Comparison of ENCODE assay signal across 8 cellular contexts in genomic region chr20:44208770-44209169, GRCh38. TPM values are rescaled to one million over a fixed set of nuclear protein-coding genes. Genes with fewer than 3 reads are reported as not detected.
DNase-seq lines count a peak whose midpoint lies in the region; ATAC-seq and TF ChIP-seq lines count a peak whose summit lies in the region.

No MANE protein-coding gene starts in this region.

- intact Hi-C loops in activated CD4-positive, alpha-beta memory T cell treated with anti-CD3 and anti-CD28 coated beads for 36 hours (cut with micrococcal nuclease), result no loop called here

- no peaks in the 10 kb centered on the region for H3K27me3 Mint-ChIP-seq in activated CD4-positive, alpha-beta T cell treated with anti-CD3 and anti-CD28 coated beads, Interleukin-2, amount 10 ng/mL, durations not matched to agents 7 days and 5 days
- peaks cover 1% of the 10 kb centered on the region for H3K27me3 Mint-ChIP-seq in activated CD4-positive, alpha-beta memory T cell treated with anti-CD3 and anti-CD28 coated beads for 36 hours
- peaks cover 10% of the 10 kb centered on the region for H3K27me3 Mint-ChIP-seq in glutamatergic neuron (ENCODE audit: unreplicated experiment)

- H3K27ac ChIP-seq in subcutaneous abdominal adipose tissue (ENCODE audit: low read depth, low read length), result peak overlapping the region; percentile 96

- peak overlapping the region; percentile 82 to 98 (median 89) for H3K4me3 ChIP-seq in subcutaneous abdominal adipose tissue (ENCODE audit: low read depth in 1 of 5, low read length in 5 of 5)

- no peaks in the 10 kb centered on the region for H3K27me3 ChIP-seq in subcutaneous abdominal adipose tissue (ENCODE audit: control insufficient read depth in 5 of 5, insufficient read depth in 4 of 5, low read length in 5 of 5)

- H3K9ac ChIP-seq in subcutaneous abdominal adipose tissue (ENCODE audit: low read length in 5 of 5), result peak overlapping the region in 4 of 5 donors; percentile 98 to 99 (median 99)

- H3K9me3 ChIP-seq in subcutaneous abdominal adipose tissue (ENCODE audit: control insufficient read depth in 5 of 5, low read length in 5 of 5), result no peaks in the 10 kb centered on the region

- peaks cover 4 to 14% (median 11%) of the 10 kb centered on the region in 5 donors for H3K36me3 ChIP-seq in subcutaneous abdominal adipose tissue (ENCODE audit: control insufficient read depth in 5 of 5, insufficient read depth in 5 of 5, low read length in 5 of 5)

- POLR2A ChIA-PET in activated CD4-positive, alpha-beta T cell treated with anti-CD3 and anti-CD28 coated beads, Interleukin-2, amount 10 ng/mL, durations not matched to agents 7 days and 5 days (lab: Charles Lee), result no interaction called here
- POLR2A ChIA-PET in activated CD4-positive, alpha-beta memory T cell treated with anti-CD3 and anti-CD28 coated beads for 36 hours (lab: Charles Lee), result no interaction called here

- no peak for DNase-seq in activated CD4-positive, alpha-beta T cell treated with anti-CD3 and anti-CD28 coated beads, Interleukin-2, amount 10 ng/mL, durations not matched to agents 7 days and 5 days
- no peak for DNase-seq in activated CD4-positive, alpha-beta T cell treated with anti-CD3 and anti-CD28 coated beads for 48 hours
- no peak for DNase-seq in activated CD4-positive, alpha-beta memory T cell treated with anti-CD3 and anti-CD28 coated beads for 36 hours
- DNase-seq in glutamatergic neuron (no peak), NCI-H774 (lab: John Stamatoyannopoulos, UW) (no peak), activated gamma-delta T cell treated with Interleukin-2 at 50 U/mL for 16 hours (no peak)

- H3K9me3 Mint-ChIP-seq in activated CD4-positive, alpha-beta T cell treated with anti-CD3 and anti-CD28 coated beads, Interleukin-2, amount 10 ng/mL, durations not matched to agents 7 days and 5 days, result no peaks in the 10 kb centered on the region
- H3K9me3 Mint-ChIP-seq in activated CD4-positive, alpha-beta memory T cell treated with anti-CD3 and anti-CD28 coated beads for 36 hours, result no peaks in the 10 kb centered on the region
- H3K9me3 Mint-ChIP-seq in glutamatergic neuron (ENCODE audit: unreplicated experiment), result peaks cover 9% of the 10 kb centered on the region

- no peak for TF ChIP-seq CTCF in glutamatergic neuron (IDR thresholded peaks at IDR 0.05; ENCODE audit: partially characterized antibody, unreplicated experiment)

- CTCF ChIA-PET in activated CD4-positive, alpha-beta T cell treated with anti-CD3 and anti-CD28 coated beads, Interleukin-2, amount 10 ng/mL, durations not matched to agents 7 days and 5 days (lab: Charles Lee), result interaction anchor here (1.0 to 1.2 kb wide), 2 partner anchors 9 to 13 kb away, joined by 3 to 4 read pairs; no protein-coding TSS in a partner anchor
- CTCF ChIA-PET in activated CD4-positive, alpha-beta memory T cell treated with anti-CD3 and anti-CD28 coated beads for 36 hours (lab: Charles Lee), result interaction anchor here (0.9 to 1.6 kb wide), 5 partner anchors 9 to 177 kb away, joined by 3 to 8 read pairs (median 3); partner anchors contain the start of gene FITM2

- ATAC-seq in GM18873 (IDR thresholded peaks at IDR 0.05; ENCODE audit: low FRiP score, unreplicated experiment), result no peak

- peaks cover 14% of the 10 kb centered on the region for H3K36me3 Mint-ChIP-seq in activated CD4-positive, alpha-beta T cell treated with anti-CD3 and anti-CD28 coated beads, Interleukin-2, amount 10 ng/mL, durations not matched to agents 7 days and 5 days (ENCODE audit: low read depth)
- H3K36me3 Mint-ChIP-seq in activated CD4-positive, alpha-beta memory T cell treated with anti-CD3 and anti-CD28 coated beads for 36 hours, result peaks cover 14% of the 10 kb centered on the region
- no peaks in the 10 kb centered on the region for H3K36me3 Mint-ChIP-seq in glutamatergic neuron (ENCODE audit: unreplicated experiment)

- peak overlapping the region; percentile 71 for H3K27ac Mint-ChIP-seq in activated CD4-positive, alpha-beta T cell treated with anti-CD3 and anti-CD28 coated beads, Interleukin-2, amount 10 ng/mL, durations not matched to agents 7 days and 5 days
- peak overlapping the region; percentile 10 for H3K27ac Mint-ChIP-seq in activated CD4-positive, alpha-beta memory T cell treated with anti-CD3 and anti-CD28 coated beads for 36 hours
- H3K27ac Mint-ChIP-seq in glutamatergic neuron (ENCODE audit: unreplicated experiment), result peak overlapping the region; percentile 45

- peaks cover 54% of the 10 kb centered on the region for H3K4me1 Mint-ChIP-seq in activated CD4-positive, alpha-beta T cell treated with anti-CD3 and anti-CD28 coated beads, Interleukin-2, amount 10 ng/mL, durations not matched to agents 7 days and 5 days
- peaks cover 60% of the 10 kb centered on the region for H3K4me1 Mint-ChIP-seq in activated CD4-positive, alpha-beta memory T cell treated with anti-CD3 and anti-CD28 coated beads for 36 hours (ENCODE audit: low read depth)
- H3K4me1 Mint-ChIP-seq in glutamatergic neuron (ENCODE audit: low read depth, unreplicated experiment), result peaks cover 42% of the 10 kb centered on the region

- peaks cover 0 to 55% (median 43%) of the 10 kb centered on the region in 5 donors for H3K4me1 ChIP-seq in subcutaneous abdominal adipose tissue (ENCODE audit: control insufficient read depth in 5 of 5, insufficient read depth in 5 of 5, low read length in 5 of 5)

- peak overlapping the region; percentile 87 for H3K4me3 Mint-ChIP-seq in activated CD4-positive, alpha-beta T cell treated with anti-CD3 and anti-CD28 coated beads, Interleukin-2, amount 10 ng/mL, durations not matched to agents 7 days and 5 days
- H3K4me3 Mint-ChIP-seq in activated CD4-positive, alpha-beta memory T cell treated with anti-CD3 and anti-CD28 coated beads for 36 hours, result peak overlapping the region; percentile 98
- peak overlapping the region; percentile 94 for H3K4me3 Mint-ChIP-seq in glutamatergic neuron (ENCODE audit: unreplicated experiment)

RNA-seq across cellular contexts. Expression of gene OSER1, which starts 1.8 kb away (rescaled TPM):
- total RNA-seq in activated CD4-positive, alpha-beta T cell treated with anti-CD3 and anti-CD28 coated beads, Interleukin-2, amount 10 ng/mL, durations not matched to agents 7 days and 5 days, result 10 to 100 TPM; 23.7 to 25.8 TPM
- total RNA-seq in activated CD4-positive, alpha-beta memory T cell treated with anti-CD3 and anti-CD28 coated beads for 36 hours, result 10 to 100 TPM; 23.4 to 24.2 TPM
- 31.9 TPM for total RNA-seq in glutamatergic neuron (ENCODE audit: unreplicated experiment)

RNA-seq across cellular contexts. Expression of gene JPH2, which starts 21.8 kb away (rescaled TPM):
- total RNA-seq in activated CD4-positive, alpha-beta T cell treated with anti-CD3 and anti-CD28 coated beads, Interleukin-2, amount 10 ng/mL, durations not matched to agents 7 days and 5 days, result not detected
- not detected for total RNA-seq in activated CD4-positive, alpha-beta memory T cell treated with anti-CD3 and anti-CD28 coated beads for 36 hours
- 0.07 TPM for total RNA-seq in glutamatergic neuron (ENCODE audit: unreplicated experiment)

RNA-seq across cellular contexts. Expression of gene GDAP1L1, which starts 38.3 kb away (rescaled TPM):
- not detected for total RNA-seq in activated CD4-positive, alpha-beta T cell treated with anti-CD3 and anti-CD28 coated beads, Interleukin-2, amount 10 ng/mL, durations not matched to agents 7 days and 5 days
- not detected for total RNA-seq in activated CD4-positive, alpha-beta memory T cell treated with anti-CD3 and anti-CD28 coated beads for 36 hours
- total RNA-seq in glutamatergic neuron (ENCODE audit: unreplicated experiment), result 111 TPM

Comparison
In these comparisons a context has a peak if more than half of its experiments do, and no peak if none do; other contexts are left out.
1. H3K27ac Mint-ChIP-seq: peak in every context shown above with its lines; median percentile 71 in activated CD4-positive, alpha-beta T cell treated with anti-CD3 and anti-CD28 coated beads, Interleukin-2, amount 10 ng/mL, durations not matched to agents 7 days and 5 days; 45 in glutamatergic neuron; 10 in activated CD4-positive, alpha-beta memory T cell treated with anti-CD3 and anti-CD28 coated beads for 36 hours.
2. RNA of gene GDAP1L1, which starts 38.3 kb away (total RNA-seq): 111 TPM in glutamatergic neuron (single experiment); not detected in activated CD4-positive, alpha-beta memory T cell treated with anti-CD3 and anti-CD28 coated beads for 36 hours and not detected in activated CD4-positive, alpha-beta T cell treated with anti-CD3 and anti-CD28 coated beads, Interleukin-2, amount 10 ng/mL, durations not matched to agents 7 days and 5 days; every median in the first group is over 10 times any median in the second.
3. Peak in every context shown above with its lines, with median percentiles within 50 percentile points of each other: H3K4me3 Mint-ChIP-seq.